20 cellular contexts compared by ENCODE assay signal in the genomic region with DNA sequence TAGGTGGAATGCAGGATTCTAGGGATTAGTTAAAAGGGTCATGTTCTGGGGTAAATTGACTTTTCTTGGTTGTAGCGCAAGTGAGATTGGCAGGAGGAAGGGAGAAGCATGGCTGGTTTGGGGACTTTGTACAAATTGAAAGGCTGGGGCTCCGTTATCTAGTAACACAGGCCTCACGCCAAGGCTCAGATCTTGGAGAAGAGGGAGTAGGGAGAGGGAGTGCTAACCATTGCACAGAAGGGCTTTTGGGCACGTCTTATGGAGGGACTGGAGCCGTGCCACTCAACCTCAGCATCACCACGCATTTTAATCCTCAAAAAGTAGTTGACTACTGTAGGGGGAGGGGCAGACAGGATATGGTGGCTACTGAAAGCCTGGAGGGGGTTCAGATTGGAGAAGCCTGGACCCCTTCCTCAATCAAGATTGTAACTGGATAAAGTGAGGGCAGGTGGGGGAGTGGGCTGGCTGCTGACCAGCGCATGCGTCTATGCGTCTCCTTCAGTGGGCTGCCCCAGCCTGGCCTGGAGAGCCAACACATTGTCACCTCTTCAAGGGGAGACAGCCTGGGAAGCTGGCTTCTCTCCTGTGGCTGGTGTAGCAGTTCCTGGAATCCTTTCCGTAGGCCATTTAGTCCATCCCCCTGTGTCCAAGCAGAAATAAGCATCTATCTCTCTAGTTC. TPM values are rescaled to one million over a fixed set of nuclear protein-coding genes. Genes with fewer than 3 reads are reported as not detected.
DNase-seq lines count a peak whose midpoint lies in the region; ATAC-seq and TF ChIP-seq lines count a peak whose summit lies in the region.
"Had no signal": no experiment of that assay in that cellular context is flagged by ENCODE, and none has a peak within 500 bp of the region (broad histone marks: within the 10 kb centered on the region; RNA-seq: fewer than 3 reads in every experiment).

No MANE protein-coding gene starts in this region.

- H3K4ac ChIP-seq in mesendoderm (ENCODE audit: low read depth, low read length), result no peak overlapping the region

- H3K9me3 ChIP-seq in cardiac muscle cell (ENCODE audit: low read depth), result no peaks in the 10 kb centered on the region
- H3K9me3 ChIP-seq in psoas muscle, result no peaks in the 10 kb centered on the region
- no peaks in the 10 kb centered on the region for H3K9me3 ChIP-seq in uterus
- H3K9me3 ChIP-seq: prostate gland had no signal

- H3K18ac ChIP-seq in mesendoderm (ENCODE audit: low read length), result no peak overlapping the region

- no peak overlapping the region for H4K8ac ChIP-seq in mesendoderm (ENCODE audit: low read depth, low read length)

- ATAC-seq in Right ventricle myocardium inferior, result no peak
- ATAC-seq in psoas muscle, result no peak
- no peak for ATAC-seq in HG03565 (IDR thresholded peaks at IDR 0.05; ENCODE audit: unreplicated experiment)
- ATAC-seq: activated T-helper 17 cell treated with anti-CD3 and anti-CD28 coated beads, Interleukin-2, amount 50 U/mL, for 72 hours; left lobe of liver; WTC11 had no signal

- no peak overlapping the region for H3K4me2 ChIP-seq in mesendoderm (ENCODE audit: low read length)

- no CpG with 5 or more reads among the region's 10 CpGs for WGBS in mesendoderm (ENCODE audit: extremely low coverage, insufficient coverage, low lambda C conversion rate)
- WGBS in psoas muscle, 3 donors, result 49 to 73% (median 52%) methylated on average over 10 of the region's 10 CpGs

- intact Hi-C loops in Right ventricle myocardium inferior (cut with DNase I) (loop anchor here (5.0 kb wide), 3 partner anchors 301 to 1076 kb away; no protein-coding TSS in a partner anchor), psoas muscle (cut with DNase I) (loop anchor here (5.0 to 10.0 kb wide), 5 partner anchors 206 to 1034 kb away; no protein-coding TSS in a partner anchor), uterus (cut with DNase I; ENCODE audit: low total_unique reads) (loop anchor here (10.0 kb wide), 2 partner anchors 834 to 1034 kb away; no protein-coding TSS in a partner anchor)

- no peaks in the 10 kb centered on the region for H3K79me1 ChIP-seq in mesendoderm (ENCODE audit: low read length)

- no peak for DNase-seq in cardiac muscle cell (ENCODE audit: low read depth in 1 of 2, low spot score in 1 of 2)
- no peak for DNase-seq in Right ventricle myocardium inferior (ENCODE audit: missing footprints)
- no peak for DNase-seq in mesendoderm
- no peak for DNase-seq in psoas muscle
- no peak for DNase-seq in uterus
- DNase-seq in HK-2 (ENCODE audit: unreplicated experiment), result no peak
- DNase-seq in activated CD4-positive, CD25-positive, alpha-beta regulatory T cell (lab: John Stamatoyannopoulos, UW), result no peak
- DNase-seq: 8988T; activated CD4-positive, alpha-beta T cell treated with anti-CD3 and anti-CD28 coated beads, Interleukin-2, amount 50 U/mL, for 4 hours; CD4-positive, alpha-beta memory T cell; NCI-H2029 treated with DMSO at 0.1 percent for 48 hours; NCI-H226; small intestine; stimulated activated CD4-positive, alpha-beta T cell treated with anti-CD3 and anti-CD28 coated beads, Interleukin-4, amount 100 ng/mL, for 1 hour; stimulated activated naive CD4-positive, alpha-beta T cell had no signal

- H3K4me1 ChIP-seq in cardiac muscle cell (ENCODE audit: low read depth) (peaks cover 42% of the 10 kb centered on the region), mesendoderm (ENCODE audit: control insufficient read depth, low read depth, low read length) (peaks cover 6% of the 10 kb centered on the region), psoas muscle (peaks cover 84% of the 10 kb centered on the region), uterus (peaks cover 10 to 24% of the 10 kb centered on the region in 2 donors)
- H3K4me1 ChIP-seq: prostate gland had no signal

- peak overlapping the region; percentile 90 for H3K27ac ChIP-seq in cardiac muscle cell
- H3K27ac ChIP-seq in mesendoderm (ENCODE audit: low read depth, low read length), result no peak overlapping the region
- H3K27ac ChIP-seq in psoas muscle, result peak overlapping the region; percentile 89
- peak overlapping the region; percentile 81 to 93 for H3K27ac ChIP-seq in uterus

- H4K5ac ChIP-seq in mesendoderm (ENCODE audit: low read length), result no peak overlapping the region

- no peak overlapping the region for H3K4me3 ChIP-seq in cardiac muscle cell
- H3K4me3 ChIP-seq in mesendoderm (ENCODE audit: low read length), result no peak overlapping the region
- no peak overlapping the region for H3K4me3 ChIP-seq in psoas muscle
- H3K4me3 ChIP-seq in uterus, result no peak overlapping the region
- H3K4me3 ChIP-seq: prostate gland had no signal

- H3K23ac ChIP-seq in mesendoderm (ENCODE audit: low read length), result no peak overlapping the region

- H3K9ac ChIP-seq in mesendoderm (ENCODE audit: low read length), result no peak overlapping the region

- peak overlapping the region; percentile 8 for H3K56ac ChIP-seq in mesendoderm (ENCODE audit: low read length)

- no peaks in the 10 kb centered on the region for H3K79me2 ChIP-seq in mesendoderm (ENCODE audit: control insufficient read depth, insufficient read depth, low read length)

- H2BK5ac ChIP-seq in mesendoderm (ENCODE audit: low read length), result no peak overlapping the region

- no peak overlapping the region for H2BK15ac ChIP-seq in mesendoderm (replicated peaks; ENCODE audit: low read depth)

- TF ChIP-seq CTCF in cardiac muscle cell (IDR thresholded peaks at IDR 0.05; ENCODE audit: low read depth, low read length), result no peak
- no peak for TF ChIP-seq CTCF in psoas muscle (IDR thresholded peaks at IDR 0.05)
- TF ChIP-seq CTCF in uterus (IDR thresholded peaks at IDR 0.05), result no peak

- no peak overlapping the region for H2AK5ac ChIP-seq in mesendoderm (ENCODE audit: low read length)

- H3K36me3 ChIP-seq in cardiac muscle cell (no peaks in the 10 kb centered on the region), mesendoderm (ENCODE audit: control insufficient read depth, insufficient read depth, low read length) (no peaks in the 10 kb centered on the region), psoas muscle (ENCODE audit: insufficient read depth in 1 of 2, low read depth in 1 of 2) (peaks cover 0 to 33% of the 10 kb centered on the region in 2 donors), uterus (no peaks in the 10 kb centered on the region)
- H3K36me3 ChIP-seq: prostate gland had no signal

- H3K27me3 ChIP-seq in cardiac muscle cell, result no peaks in the 10 kb centered on the region
- H3K27me3 ChIP-seq in mesendoderm (ENCODE audit: insufficient read depth, low read length, poor library complexity), result no peaks in the 10 kb centered on the region
- H3K27me3 ChIP-seq in psoas muscle (ENCODE audit: insufficient read depth in 3 of 3, low read length in 2 of 3), result no peaks in the 10 kb centered on the region
- no peaks in the 10 kb centered on the region for H3K27me3 ChIP-seq in uterus

- TF ChIP-seq POLR2A in uterus (IDR thresholded peaks at IDR 0.05), result no peak

- no peak overlapping the region for H2BK120ac ChIP-seq in mesendoderm (ENCODE audit: low read depth, low read length)

RNA-seq across cellular contexts. Expression of gene IGFBP5, which starts 14.3 kb away (rescaled TPM):
- total RNA-seq in cardiac muscle cell (132 and 229 TPM in 2 replicates), Right ventricle myocardium inferior (156 TPM), psoas muscle (100 to 1,000 TPM; 216 to 451 (median 286) TPM), uterus (1,000 to 10,000 TPM in 1 of 4 donors, 100 to 1,000 TPM in 3; 480 to 2,812 (median 618) TPM)
- polyA plus RNA-seq in cardiac muscle cell (28.0 and 35.2 TPM in 2 replicates), psoas muscle (100 to 1,000 TPM in 1 of 3 donors, 10 to 100 TPM in 2; 44.9 to 210 (median 56.1) TPM)
- 0.35 TPM for polyA plus RNA-seq in mesendoderm (2013, experiment 1 of 2)
- polyA plus RNA-seq in mesendoderm (2013, experiment 2 of 2), result 0.32 TPM
- total RNA-seq: activated T-helper 17 cell treated with anti-CD3 and anti-CD28 coated beads, Interleukin-2, amount 50 U/mL, for 72 hours had no signal
- polyA plus RNA-seq: CD4-positive, alpha-beta memory T cell had no signal

RNA-seq across cellular contexts. Expression of gene IGFBP2, which starts 47.9 kb away (rescaled TPM):
- total RNA-seq in cardiac muscle cell (402 and 451 TPM in 2 replicates), Right ventricle myocardium inferior (60.1 TPM), psoas muscle (10 to 100 TPM in 3 of 4 donors, 1 to 10 TPM in 1; 9.4 to 25.5 (median 14.7) TPM), uterus (100 to 1,000 TPM in 2 of 4 donors, 10 to 100 TPM in 2; 59.5 to 398 (median 102) TPM)
- polyA plus RNA-seq in cardiac muscle cell (476 and 569 TPM in 2 replicates), psoas muscle (10 to 100 TPM in 2 of 3 donors, 1 to 10 TPM in 1; 8.2 to 33.2 (median 10.0) TPM)
- 158 TPM for polyA plus RNA-seq in mesendoderm (2013, experiment 1 of 2)
- 159 TPM for polyA plus RNA-seq in mesendoderm (2013, experiment 2 of 2)
- total RNA-seq: CD4-positive, alpha-beta memory T cell had no signal
- polyA plus RNA-seq: CD4-positive, alpha-beta memory T cell had no signal
